In the genomic region with DNA sequence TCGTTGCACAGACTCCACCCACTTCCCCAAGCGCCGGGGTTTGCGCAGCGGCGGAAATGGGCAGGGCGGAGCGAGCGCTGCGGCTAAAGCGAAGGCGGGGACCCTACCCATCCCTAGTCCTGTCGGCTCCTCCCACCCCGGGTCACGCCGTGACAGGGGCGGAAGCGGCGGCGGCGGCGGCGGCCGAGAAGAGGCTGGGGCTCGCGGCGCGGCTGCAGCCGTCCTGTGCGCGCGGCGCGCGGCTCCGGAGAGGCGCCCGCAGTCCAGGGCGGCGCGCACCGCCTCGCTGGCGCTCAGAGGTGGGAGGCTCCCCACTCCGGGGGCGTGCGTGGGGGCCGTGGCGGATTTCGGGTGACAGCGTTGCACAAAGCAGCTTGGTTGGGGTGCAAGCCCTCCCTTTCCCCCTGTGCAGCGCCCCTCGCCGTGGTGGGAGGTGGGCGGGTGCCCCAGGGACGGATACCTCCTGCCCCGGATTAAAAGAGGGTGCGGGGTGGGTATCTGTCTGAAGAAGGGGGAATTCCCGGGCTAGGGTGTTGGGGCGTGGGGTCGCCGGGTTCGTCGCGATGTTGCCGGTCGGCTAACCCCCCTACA, we compare ENCODE assay signal across 8 cellular contexts. TPM values are rescaled to one million over a fixed set of nuclear protein-coding genes. Genes with fewer than 3 reads are reported as not detected.
DNase-seq lines count a peak whose midpoint lies in the region; ATAC-seq and TF ChIP-seq lines count a peak whose summit lies in the region.

A gene with protein sequence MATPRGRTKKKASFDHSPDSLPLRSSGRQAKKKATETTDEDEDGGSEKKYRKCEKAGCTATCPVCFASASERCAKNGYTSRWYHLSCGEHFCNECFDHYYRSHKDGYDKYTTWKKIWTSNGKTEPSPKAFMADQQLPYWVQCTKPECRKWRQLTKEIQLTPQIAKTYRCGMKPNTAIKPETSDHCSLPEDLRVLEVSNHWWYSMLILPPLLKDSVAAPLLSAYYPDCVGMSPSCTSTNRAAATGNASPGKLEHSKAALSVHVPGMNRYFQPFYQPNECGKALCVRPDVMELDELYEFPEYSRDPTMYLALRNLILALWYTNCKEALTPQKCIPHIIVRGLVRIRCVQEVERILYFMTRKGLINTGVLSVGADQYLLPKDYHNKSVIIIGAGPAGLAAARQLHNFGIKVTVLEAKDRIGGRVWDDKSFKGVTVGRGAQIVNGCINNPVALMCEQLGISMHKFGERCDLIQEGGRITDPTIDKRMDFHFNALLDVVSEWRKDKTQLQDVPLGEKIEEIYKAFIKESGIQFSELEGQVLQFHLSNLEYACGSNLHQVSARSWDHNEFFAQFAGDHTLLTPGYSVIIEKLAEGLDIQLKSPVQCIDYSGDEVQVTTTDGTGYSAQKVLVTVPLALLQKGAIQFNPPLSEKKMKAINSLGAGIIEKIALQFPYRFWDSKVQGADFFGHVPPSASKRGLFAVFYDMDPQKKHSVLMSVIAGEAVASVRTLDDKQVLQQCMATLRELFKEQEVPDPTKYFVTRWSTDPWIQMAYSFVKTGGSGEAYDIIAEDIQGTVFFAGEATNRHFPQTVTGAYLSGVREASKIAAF (plus strand): TSS at position 150 of the 591 bp plus-strand sequence. CDS start 4,474 bp downstream, outside the sequence.

- TF ChIP-seq RAD21 in Ishikawa (IDR thresholded peaks at IDR 0.05; ENCODE audit: low read depth), result no peak

- H3K4me3 Mint-ChIP-seq in nephron progenitor cell, result peak within 1 kb of the TSS; percentile 99

- H3K36me3 ChIP-seq in DOHH2 (ENCODE audit: control insufficient read depth, low read length) (peaks cover 6% of the 10 kb centered on the region), Peyer's patch (peaks cover 0 to 8% (median 0%) of the 10 kb centered on the region in 3 donors)

- peak within 1 kb of the TSS; percentile 89 for H3K4me2 ChIP-seq in DOHH2 (ENCODE audit: low read length)

- no peaks in the 10 kb centered on the region for H4K20me1 ChIP-seq in DOHH2 (ENCODE audit: control insufficient read depth, insufficient read depth, low read depth, low read length)

- no peaks in the 10 kb centered on the region for H3K27me3 ChIP-seq in DOHH2 (ENCODE audit: control insufficient read depth, low read length)
- H3K27me3 ChIP-seq in Peyer's patch, result no peaks in the 10 kb centered on the region

- H3K27ac ChIP-seq in DOHH2 (ENCODE audit: low read depth, low read length) (peak within 1 kb of the TSS; percentile 47), Peyer's patch (peak within 1 kb of the TSS; percentile 84 to 94 (median 90))

- peaks cover 23% of the 10 kb centered on the region for H3K4me1 ChIP-seq in DOHH2 (ENCODE audit: control insufficient read depth, low read length)
- peaks cover 0 to 7% (median 2%) of the 10 kb centered on the region in 4 donors for H3K4me1 ChIP-seq in Peyer's patch

- peak within 1 kb of the TSS; percentile 95 for H3K4me3 ChIP-seq in DOHH2 (ENCODE audit: low read length)
- H3K4me3 ChIP-seq in Peyer's patch, result peak within 1 kb of the TSS; percentile 77 to 98 (median 86)

- H3K9me3 ChIP-seq in DOHH2 (ENCODE audit: control insufficient read depth, insufficient read depth, low read length) (no peaks in the 10 kb centered on the region), Peyer's patch (no peaks in the 10 kb centered on the region)

- no peaks in the 10 kb centered on the region for H3K9me3 Mint-ChIP-seq in nephron progenitor cell

- peak within 1 kb of the TSS; percentile 99 for H3K27ac Mint-ChIP-seq in nephron progenitor cell

- peak in 2 of 3 donors; percentile 97 to 99 for DNase-seq in Peyer's patch
- DNase-seq in activated T-helper 9 cell treated with anti-CD3 and anti-CD28 coated beads, Interleukin-2, amount 50 U/mL, for 16 hours (ENCODE audit: low read depth), result peak; percentile 97
- peak; percentile 95 for DNase-seq in fibroblast of the conjunctiva (ENCODE audit: low read depth)
- DNase-seq in nephron progenitor cell, result no peak

- H3K9me2 ChIP-seq in DOHH2 (replicated peaks; ENCODE audit: control insufficient read depth, low read length), result no peaks in the 10 kb centered on the region

- peaks cover 17% of the 10 kb centered on the region for H3K36me3 Mint-ChIP-seq in nephron progenitor cell (ENCODE audit: low read depth)

- peaks cover 8% of the 10 kb centered on the region for H3K27me3 Mint-ChIP-seq in nephron progenitor cell (ENCODE audit: low read depth, poor library complexity)

- H3F3A ChIP-seq in DOHH2 (ENCODE audit: control insufficient read depth, insufficient read depth), result peaks cover 10% of the 10 kb centered on the region

- H3K79me2 ChIP-seq in DOHH2 (ENCODE audit: control insufficient read depth, low read length), result no peaks in the 10 kb centered on the region

- TF ChIP-seq EP300 in Ishikawa (IDR thresholded peaks at IDR 0.05; ENCODE audit: borderline replicate concordance), result 0 out of 2 replicates have a peak, but pooled peaks have one; percentile 20

- TF ChIP-seq CTCF in DOHH2 (IDR thresholded peaks at IDR 0.05; ENCODE audit: low read depth, low read length, poor library complexity, severe bottlenecking) (no peak), Peyer's patch (IDR thresholded peaks at IDR 0.05) (peak in 2 of 6 experiments; percentile 10 to 12), nephron progenitor cell (IDR thresholded peaks at IDR 0.05) (no peak), subcutaneous adipose tissue (IDR thresholded peaks at IDR 0.05; ENCODE audit: low read depth) (no peak)

- H3K4me1 Mint-ChIP-seq in nephron progenitor cell, result peaks cover 22% of the 10 kb centered on the region

- TF ChIP-seq POLR2A in Peyer's patch (IDR thresholded peaks at IDR 0.05), result peak; percentile 39 to 97

- peak; percentile 88 for ATAC-seq in GM21576 (IDR thresholded peaks at IDR 0.05; ENCODE audit: unreplicated experiment)

TF ChIP-seq in Ishikawa, 13 proteins besides CTCF, POLR2A, EP300 and RAD21:
- TF ChIP-seq TAF1 (IDR thresholded peaks at IDR 0.05; ENCODE audit: low read depth), result 0 out of 2 replicates have a peak, but pooled peaks have one; percentile 4
- no peak for TF ChIP-seq CREB1 (IDR thresholded peaks at IDR 0.05; ENCODE audit: low read depth)
- no peak for TF ChIP-seq NFIC (IDR thresholded peaks at IDR 0.05)
- peak; percentile 64; the same call in 1 of the 2 replicates for TF ChIP-seq ZBTB7A (IDR thresholded peaks at IDR 0.05; ENCODE audit: low read depth)
- no peak for TF ChIP-seq EGR1 (IDR thresholded peaks at IDR 0.05)
- TF ChIP-seq, protein P1, sequence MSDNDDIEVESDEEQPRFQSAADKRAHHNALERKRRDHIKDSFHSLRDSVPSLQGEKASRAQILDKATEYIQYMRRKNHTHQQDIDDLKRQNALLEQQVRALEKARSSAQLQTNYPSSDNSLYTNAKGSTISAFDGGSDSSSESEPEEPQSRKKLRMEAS (IDR thresholded peaks at IDR 0.05), result peak; percentile 17
- TF ChIP-seq FOXM1 (IDR thresholded peaks at IDR 0.05; ENCODE audit: borderline replicate concordance, low read depth), result no peak

RNA-seq across cellular contexts. Expression of the gene that starts here (rescaled TPM):
- total RNA-seq in Peyer's patch (10 to 100 TPM; 15.1 to 22.1 (median 19.1) TPM), subcutaneous adipose tissue (10 to 100 TPM; 11.9 to 15.8 (median 14.9) TPM)
